ENCODE assay signal across 12 cellular contexts in genomic region chr12:14896477-14897184, GRCh38. TPM values are rescaled to one million over a fixed set of nuclear protein-coding genes. Genes with fewer than 3 reads are reported as not detected.
DNase-seq lines count a peak whose midpoint lies in the region; TF ChIP-seq lines count a peak whose summit lies in the region.
"Had no signal": no experiment of that assay in that cellular context is flagged by ENCODE, and none has a peak within 500 bp of the region (broad histone marks: within the 10 kb centered on the region; RNA-seq: fewer than 3 reads in every experiment).

No MANE protein-coding gene starts in this region.

- 68% methylated on average over 7 of the region's 7 CpGs for WGBS in SK-N-SH (ENCODE audit: low lambda C conversion rate)
- no CpG with 5 or more reads among the region's 7 CpGs for WGBS in trophoblast cell (ENCODE audit: extremely low coverage, insufficient coverage, insufficient read length)

- intact Hi-C loops in CD4-positive, alpha-beta memory T cell (cut with micrococcal nuclease), result no loop called here

- no peaks in the 10 kb centered on the region for H3K27me3 Mint-ChIP-seq in CD4-positive, alpha-beta memory T cell
- H3K27me3 Mint-ChIP-seq: activated CD4-positive, alpha-beta memory T cell treated with anti-CD3 and anti-CD28 coated beads, Interleukin-2, amount 10 ng/mL, durations not matched to agents 7 days and 5 days; CD4-positive, alpha-beta T cell had no signal

- H3K36me3 Mint-ChIP-seq in CD4-positive, alpha-beta memory T cell, result no peaks in the 10 kb centered on the region

- H4K91ac ChIP-seq in trophoblast cell (ENCODE audit: low read depth, low read length), result no peak overlapping the region

- no peak overlapping the region for H3K27ac Mint-ChIP-seq in CD4-positive, alpha-beta memory T cell
- H3K27ac Mint-ChIP-seq: activated CD4-positive, alpha-beta memory T cell treated with anti-CD3 and anti-CD28 coated beads, Interleukin-2, amount 10 ng/mL, durations not matched to agents 7 days and 5 days; CD4-positive, alpha-beta T cell had no signal

- TF ChIP-seq EP300 in SK-N-SH (IDR thresholded peaks at IDR 0.05; ENCODE audit: borderline replicate concordance in 1 of 2, low read depth in 1 of 2, low read length in 1 of 2), result peak in 1 of 2 experiments; percentile 47; a peak in 1 of 4 replicates

- H4K8ac ChIP-seq in trophoblast cell (ENCODE audit: low read depth, low read length), result no peak overlapping the region

- H3K9ac ChIP-seq in SK-N-SH (no peak overlapping the region), trophoblast cell (ENCODE audit: low read length) (no peak overlapping the region)

- POLR2A ChIA-PET in SK-N-SH (lab: Yijun Ruan, JAX), result no interaction called here
- POLR2A ChIA-PET in CD4-positive, alpha-beta memory T cell (lab: Charles Lee; ENCODE audit: partially characterized antibody), result interaction anchor here (1.2 kb wide), 1 partner anchor 12 kb away, joined by 3 read pairs; no protein-coding TSS in a partner anchor

- H3K23ac ChIP-seq in trophoblast cell (ENCODE audit: low read length), result no peak overlapping the region

- no peak overlapping the region for H3K18ac ChIP-seq in trophoblast cell (ENCODE audit: low read length)

- H3K4ac ChIP-seq in trophoblast cell (ENCODE audit: low read depth, low read length), result no peak overlapping the region

- H3K4me3 ChIP-seq in SK-N-SH (ENCODE audit: low read depth in 2 of 2, low read length in 1 of 2), result no peak overlapping the region
- no peak overlapping the region for H3K4me3 ChIP-seq in trophoblast cell (ENCODE audit: low read depth, low read length)
- H3K4me3 ChIP-seq in CD4-positive, alpha-beta memory T cell (ENCODE audit: low read length in 2 of 2), result no peak overlapping the region
- no peak overlapping the region for H3K4me3 ChIP-seq in H7 (ENCODE audit: insufficient read depth, low read depth, low read length)

- H3K9me3 Mint-ChIP-seq in CD4-positive, alpha-beta memory T cell, result no peaks in the 10 kb centered on the region
- H3K9me3 Mint-ChIP-seq: activated CD4-positive, alpha-beta memory T cell treated with anti-CD3 and anti-CD28 coated beads, Interleukin-2, amount 10 ng/mL, durations not matched to agents 7 days and 5 days; CD4-positive, alpha-beta T cell had no signal

- peak overlapping the region; percentile 70 for H2BK12ac ChIP-seq in trophoblast cell (ENCODE audit: low read length)

- H3K9me3 ChIP-seq in SK-N-SH (no peaks in the 10 kb centered on the region), trophoblast cell (ENCODE audit: insufficient read depth, low read depth, low read length) (no peaks in the 10 kb centered on the region)
- H3K9me3 ChIP-seq in CD4-positive, alpha-beta memory T cell (ENCODE audit: control insufficient read depth in 1 of 2, low read length in 2 of 2), result no peaks in the 10 kb centered on the region

- H3K4me3 Mint-ChIP-seq in CD4-positive, alpha-beta memory T cell, result no peak overlapping the region
- H3K4me3 Mint-ChIP-seq: activated CD4-positive, alpha-beta memory T cell treated with anti-CD3 and anti-CD28 coated beads, Interleukin-2, amount 10 ng/mL, durations not matched to agents 7 days and 5 days; CD4-positive, alpha-beta T cell had no signal

- no peaks in the 10 kb centered on the region for H4K20me1 ChIP-seq in SK-N-SH (ENCODE audit: insufficient read depth)

- H3K27me3 ChIP-seq in SK-N-SH (ENCODE audit: insufficient read depth) (no peaks in the 10 kb centered on the region), trophoblast cell (ENCODE audit: insufficient read depth, low read length) (no peaks in the 10 kb centered on the region), H7 (ENCODE audit: control insufficient read depth, insufficient read depth, low read length) (no peaks in the 10 kb centered on the region)
- no peaks in the 10 kb centered on the region for H3K27me3 ChIP-seq in CD4-positive, alpha-beta memory T cell (ENCODE audit: insufficient read depth, low read length)

- no peak overlapping the region for H2BK5ac ChIP-seq in trophoblast cell (ENCODE audit: low read depth, low read length, poor library complexity)

- no peak overlapping the region for H2AK5ac ChIP-seq in trophoblast cell (ENCODE audit: low read length)

- H3K4me2 ChIP-seq in SK-N-SH, result peak overlapping the region; percentile 1; the same call in 1 of the 2 replicates
- no peak overlapping the region for H3K4me2 ChIP-seq in trophoblast cell (ENCODE audit: low read length)

- H2AFZ ChIP-seq in SK-N-SH (ENCODE audit: low read depth) (no peak overlapping the region; the same call in 1 of the 2 replicates), trophoblast cell (ENCODE audit: insufficient read depth, low read length, poor library complexity) (no peak overlapping the region)

- no peaks in the 10 kb centered on the region for H3K9me2 ChIP-seq in SK-N-SH

- DNase-seq in DMS 273 treated with DMSO at 0.1 percent for 48 hours (lab: John Stamatoyannopoulos, UW) (peak; percentile 81), SK-N-SH (no peak), fibroblast of gingiva (ENCODE audit: low read depth) (peak; percentile 84), trophoblast cell (peak; percentile 71 to 83), H7 (no peak), cortex of kidney (lab: John Stamatoyannopoulos, UW) (no peak), EL (no peak)
- DNase-seq in CD4-positive, alpha-beta memory T cell, result no peak
- DNase-seq: activated CD4-positive, alpha-beta memory T cell treated with anti-CD3 and anti-CD28 coated beads, Interleukin-2, amount 10 ng/mL, durations not matched to agents 7 days and 5 days; CD4-positive, alpha-beta T cell; MM.1S; occipital lobe had no signal

- H3F3A ChIP-seq in SK-N-SH (replicated peaks; ENCODE audit: insufficient read depth), result no peaks in the 10 kb centered on the region

- peaks cover 4 to 19% of the 10 kb centered on the region in 2 experiments for H3K4me1 ChIP-seq in SK-N-SH (ENCODE audit: control insufficient read depth in 1 of 2, insufficient read depth in 2 of 2, low read depth in 1 of 2, low read length in 1 of 2)
- peaks cover 0 to 2% of the 10 kb centered on the region in 2 experiments for H3K4me1 ChIP-seq in trophoblast cell (ENCODE audit: control insufficient read depth in 1 of 2, insufficient read depth in 2 of 2, low read length in 2 of 2)
- H3K4me1 ChIP-seq in CD4-positive, alpha-beta memory T cell (ENCODE audit: insufficient read depth, low read length), result no peaks in the 10 kb centered on the region

- no peaks in the 10 kb centered on the region for H3K4me1 Mint-ChIP-seq in CD4-positive, alpha-beta memory T cell
- H3K4me1 Mint-ChIP-seq: activated CD4-positive, alpha-beta memory T cell treated with anti-CD3 and anti-CD28 coated beads, Interleukin-2, amount 10 ng/mL, durations not matched to agents 7 days and 5 days had no signal

- H3K36me3 ChIP-seq in SK-N-SH (replicated peaks in 1 of 2; ENCODE audit: control insufficient read depth in 1 of 2, insufficient read depth in 2 of 2, low read length in 1 of 2) (no peaks in the 10 kb centered on the region), trophoblast cell (ENCODE audit: control insufficient read depth in 1 of 2, insufficient read depth in 2 of 2, low read length in 2 of 2) (no peaks in the 10 kb centered on the region), H7 (replicated peaks; ENCODE audit: control insufficient read depth, insufficient read depth, low read length) (no peaks in the 10 kb centered on the region)
- no peaks in the 10 kb centered on the region for H3K36me3 ChIP-seq in CD4-positive, alpha-beta memory T cell (ENCODE audit: insufficient read depth, low read length)

- TF ChIP-seq CTCF in SK-N-SH (IDR thresholded peaks at IDR 0.05), result no peak

- TF ChIP-seq RAD21 in SK-N-SH (IDR thresholded peaks at IDR 0.05; ENCODE audit: low read length), result no peak

- no peak overlapping the region for H3K14ac ChIP-seq in trophoblast cell (ENCODE audit: low read length)

- no peaks in the 10 kb centered on the region for H3K79me2 ChIP-seq in SK-N-SH (ENCODE audit: insufficient read depth)
- H3K79me2 ChIP-seq in trophoblast cell (ENCODE audit: control insufficient read depth, insufficient read depth, low read length, poor library complexity), result no peaks in the 10 kb centered on the region

- CTCF ChIA-PET in SK-N-SH (lab: Yijun Ruan, JAX), result no interaction called here
- CTCF ChIA-PET in CD4-positive, alpha-beta memory T cell (lab: Charles Lee; ENCODE audit: partially characterized antibody), result interaction anchor here (0.6 to 1.2 kb wide), 3 partner anchors 45 to 118 kb away, joined by 3 to 6 read pairs (median 3); no protein-coding TSS in a partner anchor

- no peak overlapping the region for H4K12ac ChIP-seq in trophoblast cell (ENCODE audit: low read depth, low read length)

- no peak overlapping the region for H2BK120ac ChIP-seq in trophoblast cell (ENCODE audit: insufficient read depth, low read length, poor library complexity)

- H3K27ac ChIP-seq in SK-N-SH (ENCODE audit: low read depth in 2 of 2, low read length in 1 of 2) (peak overlapping the region; percentile 12 to 71; a peak in 3 of 4 replicates), trophoblast cell (ENCODE audit: low read depth, low read length) (no peak overlapping the region)
- no peak overlapping the region for H3K27ac ChIP-seq in CD4-positive, alpha-beta memory T cell (ENCODE audit: low read depth, low read length)

- no peaks in the 10 kb centered on the region for H3K79me1 ChIP-seq in trophoblast cell (ENCODE audit: low read length)

TF ChIP-seq in SK-N-SH, 30 proteins besides CTCF, POLR2A, EP300 and RAD21 (continues in another document):
- no peak for TF ChIP-seq TAF1 (IDR thresholded peaks at IDR 0.05; ENCODE audit: borderline replicate concordance, low read depth, low read length)
- TF ChIP-seq RXRA (IDR thresholded peaks at IDR 0.05; ENCODE audit: borderline replicate concordance, low read depth), result peak; percentile 60; the same call in 1 of the 2 replicates

RNA-seq across cellular contexts. Expression of gene MGP, which starts 11.0 kb away (rescaled TPM):
- 76.2 and 109 TPM in 2 replicates for polyA plus RNA-seq in SK-N-SH (2012; rRNA removed)
- polyA plus RNA-seq in SK-N-SH (2012; cell fraction: cytosol; rRNA removed), result 103 and 113 TPM in 2 replicates
- 41.9 and 53.5 TPM in 2 replicates for polyA plus RNA-seq in SK-N-SH (2012; cell fraction: nucleus; rRNA removed)
- polyA plus RNA-seq in trophoblast cell (2013), result 0.39 and 0.45 TPM in 2 replicates
- under 1 TPM in 1 of 2 experiments, not detected in 1; 0.49 TPM for total RNA-seq in CD4-positive, alpha-beta memory T cell
- polyA plus RNA-seq in CD4-positive, alpha-beta memory T cell, result not detected
- total RNA-seq in H7 (2014; rRNA removed; shearing (Covaris generic)), result not detected in 2 replicates
- total RNA-seq: activated CD4-positive, alpha-beta memory T cell treated with anti-CD3 and anti-CD28 coated beads, Interleukin-2, amount 10 ng/mL, durations not matched to agents 7 days and 5 days had no signal

RNA-seq across cellular contexts. Expression of gene ERP27, which starts 41.7 kb away (rescaled TPM):
- 0.64 and 1.1 TPM in 2 replicates for polyA plus RNA-seq in SK-N-SH (2012; rRNA removed)
- polyA plus RNA-seq in SK-N-SH (2012; cell fraction: cytosol; rRNA removed), result 1.2 and 1.7 TPM in 2 replicates
- 0.22 and 0.58 TPM in 2 replicates for polyA plus RNA-seq in SK-N-SH (2012; cell fraction: nucleus; rRNA removed)
- 42.0 and 49.0 TPM in 2 replicates for polyA plus RNA-seq in trophoblast cell (2013)
- 10 to 100 TPM in 1 of 2 experiments, 1 to 10 TPM in 1; 9.3 to 11.5 TPM for total RNA-seq in CD4-positive, alpha-beta memory T cell
- 1 to 10 TPM; 3.4 to 4.5 TPM for polyA plus RNA-seq in CD4-positive, alpha-beta memory T cell
- not detected in 2 replicates for total RNA-seq in H7 (2014; rRNA removed; shearing (Covaris generic))
- total RNA-seq: occipital lobe had no signal

RNA-seq across cellular contexts. Expression of gene ART4, which starts 53.3 kb away (rescaled TPM):
- not detected in 2 replicates for polyA plus RNA-seq in SK-N-SH (2012; rRNA removed)
- polyA plus RNA-seq in SK-N-SH (2012; cell fraction: cytosol; rRNA removed), result 0.01 TPM in 2 replicates
- polyA plus RNA-seq in SK-N-SH (2012; cell fraction: nucleus; rRNA removed), result 0.01 TPM in 1 of 2 replicates, not detected in the other
- polyA plus RNA-seq in trophoblast cell (2013), result 9.3 and 10.1 TPM in 2 replicates
- total RNA-seq in CD4-positive, alpha-beta memory T cell, result not detected
- not detected for polyA plus RNA-seq in CD4-positive, alpha-beta memory T cell
- not detected in 2 replicates for total RNA-seq in H7 (2014; rRNA removed; shearing (Covaris generic))
- total RNA-seq: activated CD4-positive, alpha-beta memory T cell treated with anti-CD3 and anti-CD28 coated beads, Interleukin-2, amount 10 ng/mL, durations not matched to agents 7 days and 5 days; CD4-positive, alpha-beta T cell; occipital lobe had no signal

Comparison
In these comparisons a context has a peak if more than half of its experiments do, and no peak if none do; other contexts are left out.
1. DNase-seq: peak in DMS 273 treated with DMSO at 0.1 percent for 48 hours (single experiment), fibroblast of gingiva (single experiment) and trophoblast cell (2 of 2); none in SK-N-SH (single experiment), CD4-positive, alpha-beta memory T cell (0 of 5), H7 (single experiment), cortex of kidney (single experiment) and EL (single experiment).
2. H3K27ac ChIP-seq: peak in SK-N-SH (2 of 2); none in trophoblast cell (single experiment) and CD4-positive, alpha-beta memory T cell (single experiment).
3. RNA of gene ERP27, which starts 41.7 kb away (total RNA-seq): 9.3 to 11.5 TPM in CD4-positive, alpha-beta memory T cell; not detected in H7; every median in the first group is over 10 times any median in the second.